Comparison of ENCODE assay signal across 21 cellular contexts in the genomic region with DNA sequence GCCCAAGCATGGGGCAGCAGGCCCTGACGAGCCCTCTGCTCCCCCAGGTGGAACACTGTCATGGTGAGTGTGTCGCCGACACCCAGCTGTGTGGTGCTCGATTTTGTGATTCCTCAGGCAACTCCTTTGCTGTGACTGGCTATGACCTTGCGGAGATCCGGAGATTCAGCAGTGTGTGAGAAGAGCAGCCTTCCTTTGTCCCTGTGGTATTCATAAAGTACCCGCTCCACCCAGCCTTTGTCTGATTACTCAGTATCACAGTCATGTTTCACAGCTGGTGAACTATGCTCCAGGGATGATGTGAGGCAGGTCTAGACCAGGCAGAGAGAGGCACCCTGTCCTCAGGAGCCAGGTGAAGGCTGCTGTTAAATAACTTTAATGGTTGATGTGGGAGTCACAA. TPM values are rescaled to one million over a fixed set of nuclear protein-coding genes. Genes with fewer than 3 reads are reported as not detected.
A peak's percentile ranks its signal among the peaks of the same experiment; 100 is the strongest.
DNase-seq lines count a peak whose midpoint lies in the region; ATAC-seq and TF ChIP-seq lines count a peak whose summit lies in the region.
"Had no signal": no experiment of that assay in that cellular context is flagged by ENCODE, and none has a peak within 500 bp of the region (broad histone marks: within the 10 kb centered on the region; RNA-seq: fewer than 3 reads in every experiment).

No MANE protein-coding gene starts in this region.

- H3K4me1 Mint-ChIP-seq in neural progenitor cell: peaks cover 27% of the 10 kb centered on the region

- H3F3A ChIP-seq in neural progenitor cell (ENCODE audit: low read depth): peaks cover 33% of the 10 kb centered on the region

- DNase-seq in AG20443 (ENCODE audit: low spot score) (peak; percentile 48), HT-29 (ENCODE audit: low spot score) (peak; percentile 30), epithelial cell of prostate (ENCODE audit: low read depth, low spot score) (peak; percentile 95), neural progenitor cell (ENCODE audit: low spot score) (no peak), NCI-H748 treated with DMSO at 0.1 percent for 48 hours (lab: John Stamatoyannopoulos, UW) (no peak)
- no peak for DNase-seq in stimulated activated naive CD4-positive, alpha-beta T cell treated with Interleukin-2 at 50 U/mL for 16 hours (lab: John Stamatoyannopoulos, UW)
- DNase-seq: activated CD4-positive, alpha-beta T cell treated with anti-CD3 and anti-CD28 coated beads, Interleukin-2, amount 10 ng/mL, durations not matched to agents 7 days and 5 days; activated CD8-positive, alpha-beta memory T cell treated with anti-CD3 and anti-CD28 coated beads, Interleukin-2, amount 50 U/mL, for 4 hours; activated gamma-delta T cell; effector memory CD4-positive, alpha-beta T cell; hippocampal formation; kidney; mesendoderm; NCI-H1417; NCI-H2171 treated with DMSO at 0.1 percent for 48 hours; NCI-H82; stomach had no signal

- no peak overlapping the region for H3K4me3 ChIP-seq in neural progenitor cell
- H3K4me3 ChIP-seq: Peyer's patch, stomach had no signal

- peaks cover under 1% of the 10 kb centered on the region for H3K27me3 ChIP-seq in neural progenitor cell
- H3K27me3 ChIP-seq: Peyer's patch, stomach had no signal

- H3K9ac ChIP-seq in neural progenitor cell: no peak overlapping the region

- H3K27ac Mint-ChIP-seq in neural progenitor cell: peak overlapping the region; percentile 60
- H3K27ac Mint-ChIP-seq: activated CD4-positive, alpha-beta T cell treated with anti-CD3 and anti-CD28 coated beads, Interleukin-2, amount 10 ng/mL, durations not matched to agents 7 days and 5 days had no signal

- H3K27me3 Mint-ChIP-seq in neural progenitor cell (ENCODE audit: insufficient read depth, low read depth): peaks cover 12% of the 10 kb centered on the region
- H3K27me3 Mint-ChIP-seq: activated CD4-positive, alpha-beta T cell treated with anti-CD3 and anti-CD28 coated beads, Interleukin-2, amount 10 ng/mL, durations not matched to agents 7 days and 5 days had no signal

- no peaks in the 10 kb centered on the region for H3K36me3 ChIP-seq in neural progenitor cell
- H3K36me3 ChIP-seq: neutrophil had no signal

- no peaks in the 10 kb centered on the region for H3K9me3 Mint-ChIP-seq in neural progenitor cell
- H3K9me3 Mint-ChIP-seq: activated CD4-positive, alpha-beta T cell treated with anti-CD3 and anti-CD28 coated beads, Interleukin-2, amount 10 ng/mL, durations not matched to agents 7 days and 5 days had no signal

- no peak overlapping the region for H2AFZ ChIP-seq in neural progenitor cell (replicated peaks)

- H3K9me3 ChIP-seq in neural progenitor cell (ENCODE audit: low read depth): no peaks in the 10 kb centered on the region
- H3K9me3 ChIP-seq: neutrophil, Peyer's patch, stomach had no signal

- H3K4me2 ChIP-seq in neural progenitor cell: no peak overlapping the region

- H3K27ac ChIP-seq in epithelial cell of prostate (peak overlapping the region; percentile 99), neural progenitor cell (no peak overlapping the region)
- H3K27ac ChIP-seq: neutrophil, stomach had no signal

- no peak for TF ChIP-seq CTCF in neural progenitor cell (IDR thresholded peaks at IDR 0.05)

- peak overlapping the region; percentile 53 for H3K4me3 Mint-ChIP-seq in neural progenitor cell
- H3K4me3 Mint-ChIP-seq: activated CD4-positive, alpha-beta T cell treated with anti-CD3 and anti-CD28 coated beads, Interleukin-2, amount 10 ng/mL, durations not matched to agents 7 days and 5 days had no signal

- H3K4me1 ChIP-seq in neural progenitor cell: no peaks in the 10 kb centered on the region

- H3K36me3 Mint-ChIP-seq in neural progenitor cell: peaks cover 39% of the 10 kb centered on the region

- H3K79me2 ChIP-seq in neural progenitor cell (ENCODE audit: low read depth): peaks cover 16% of the 10 kb centered on the region

- H4K20me1 ChIP-seq in neural progenitor cell (ENCODE audit: low read depth): peaks cover 24% of the 10 kb centered on the region

- ATAC-seq in HG03439 (IDR thresholded peaks at IDR 0.05; ENCODE audit: unreplicated experiment): no peak
- ATAC-seq in GM18907 (IDR thresholded peaks at IDR 0.05; ENCODE audit: unreplicated experiment): no peak

RNA-seq across cellular contexts. Expression of a gene that starts 4.0 kb away (rescaled TPM):
- 50.8 and 52.3 TPM in 2 replicates for total RNA-seq in HT-29 (2014; rRNA removed; shearing (Covaris generic))
- 88.1 and 138 TPM in 2 replicates for total RNA-seq in neural progenitor cell (ENCODE audit: low replicate concordance)

RNA-seq across cellular contexts. Expression of a gene that starts 4.1 kb away (rescaled TPM):
- 3.2 and 3.9 TPM in 2 replicates for total RNA-seq in HT-29 (2014; rRNA removed; shearing (Covaris generic))
- total RNA-seq in neural progenitor cell (ENCODE audit: low replicate concordance): 1.8 and 6.0 TPM in 2 replicates

RNA-seq across cellular contexts. Expression of a gene that starts 16.2 kb away (rescaled TPM):
- total RNA-seq in HT-29 (2014; rRNA removed; shearing (Covaris generic)): 115 and 128 TPM in 2 replicates
- 11.4 and 40.0 TPM in 2 replicates for total RNA-seq in neural progenitor cell (ENCODE audit: low replicate concordance)

RNA-seq across cellular contexts. Expression of a gene that starts 29.4 kb away (rescaled TPM):
- total RNA-seq in HT-29 (2014; rRNA removed; shearing (Covaris generic)): 26.0 and 34.6 TPM in 2 replicates
- total RNA-seq in neural progenitor cell (ENCODE audit: low replicate concordance): 8.7 and 15.9 TPM in 2 replicates

RNA-seq across cellular contexts. Expression of a gene that starts 32.7 kb away (rescaled TPM):
- 71.2 and 76.1 TPM in 2 replicates for total RNA-seq in HT-29 (2014; rRNA removed; shearing (Covaris generic))
- 38.2 and 132 TPM in 2 replicates for total RNA-seq in neural progenitor cell (ENCODE audit: low replicate concordance)

Comparison
In these comparisons a context has a peak if more than half of its experiments do, and no peak if none do; other contexts are left out.
1. DNase-seq: peak in AG20443 (single experiment), HT-29 (single experiment) and epithelial cell of prostate (single experiment); none in neural progenitor cell (single experiment), stimulated activated naive CD4-positive, alpha-beta T cell treated with Interleukin-2 at 50 U/mL for 16 hours (single experiment) and NCI-H748 treated with DMSO at 0.1 percent for 48 hours (single experiment).